7 cellular contexts compared by ENCODE assay signal in genomic region chr9:114372971-114373591, GRCh38. TPM values are rescaled to one million over a fixed set of nuclear protein-coding genes. Genes with fewer than 3 reads are reported as not detected.
DNase-seq lines count a peak whose midpoint lies in the region; ATAC-seq and TF ChIP-seq lines count a peak whose summit lies in the region.

No MANE protein-coding gene starts in this region.

- H3K27ac Mint-ChIP-seq in mesothelial cell of epicardium: no peak overlapping the region

- H3K4me3 Mint-ChIP-seq in mesothelial cell of epicardium: no peak overlapping the region

- no peak overlapping the region for H3K4me3 ChIP-seq in psoas muscle

- intact Hi-C loops in psoas muscle (cut with DNase I): no loop called here

- H3K4me1 ChIP-seq in psoas muscle: no peaks in the 10 kb centered on the region

- H3K27me3 Mint-ChIP-seq in mesothelial cell of epicardium (ENCODE audit: low read depth): no peaks in the 10 kb centered on the region

- no peaks in the 10 kb centered on the region for H3K9me3 ChIP-seq in psoas muscle

- ATAC-seq in GM19372 (IDR thresholded peaks at IDR 0.05; ENCODE audit: low read depth, unreplicated experiment) (peak; percentile 93), HG03439 (IDR thresholded peaks at IDR 0.05; ENCODE audit: unreplicated experiment) (peak; percentile 90), psoas muscle (peak; percentile 35 to 63 (median 44))

- peaks cover 0 to 10% of the 10 kb centered on the region in 2 donors for H3K36me3 ChIP-seq in psoas muscle (ENCODE audit: insufficient read depth in 1 of 2, low read depth in 1 of 2)

- no peaks in the 10 kb centered on the region for H3K4me1 Mint-ChIP-seq in mesothelial cell of epicardium

- H3K27ac ChIP-seq in caudate nucleus (ENCODE audit: low read depth, low read length): peak overlapping the region; percentile 96
- no peak overlapping the region for H3K27ac ChIP-seq in psoas muscle

- TF ChIP-seq CTCF in psoas muscle (IDR thresholded peaks at IDR 0.05) (no peak), mesothelial cell of epicardium (IDR thresholded peaks at IDR 0.05; ENCODE audit: unreplicated experiment) (no peak)

- WGBS in psoas muscle, 3 donors: 50 to 63% (median 58%) methylated on average over 9 of the region's 9 CpGs

- H3K27me3 ChIP-seq in psoas muscle (ENCODE audit: insufficient read depth in 3 of 3, low read length in 2 of 3): no peaks in the 10 kb centered on the region

- DNase-seq in UCSD-AML1 (lab: John Stamatoyannopoulos, UW; ENCODE audit: unreplicated experiment): peak; percentile 93
- peak in 16 of 61 donors; percentile 9 to 45 (median 26) for DNase-seq in caudate nucleus (lab: John Stamatoyannopoulos, UW)
- peak; percentile 54 to 76 for DNase-seq in psoas muscle
- DNase-seq in NCI-H187 treated with DMSO at 0.1 percent for 48 hours (lab: John Stamatoyannopoulos, UW): no peak
- no peak for DNase-seq in mesothelial cell of epicardium (ENCODE audit: low spot score in 2 of 2, unreplicated experiment in 2 of 2)

- H3K9me3 Mint-ChIP-seq in mesothelial cell of epicardium: no peaks in the 10 kb centered on the region

- H3K36me3 Mint-ChIP-seq in mesothelial cell of epicardium: peaks cover 13% of the 10 kb centered on the region

RNA-seq across cellular contexts. Expression of gene AKNA, which starts 14.7 kb away (rescaled TPM):
- total RNA-seq in psoas muscle (1 to 10 TPM; 2.3 to 3.9 (median 2.9) TPM), mesothelial cell of epicardium (19.6 to 24.0 TPM (median 23.1 TPM) in 3 replicates)
- 1 to 10 TPM; 1.5 to 2.1 (median 1.9) TPM for polyA plus RNA-seq in psoas muscle

RNA-seq across cellular contexts. Expression of gene ORM2, which starts 43.4 kb away (rescaled TPM):
- total RNA-seq in psoas muscle: not detected
- under 1 TPM in 1 of 3 donors, not detected in 2; 0.68 TPM for polyA plus RNA-seq in psoas muscle
- not detected in 3 replicates for total RNA-seq in mesothelial cell of epicardium

RNA-seq across cellular contexts. Expression of gene ORM1, which starts 50.2 kb away (rescaled TPM):
- 1 to 10 TPM in 2 of 4 donors, not detected in 2; 1.8 to 2.8 TPM for total RNA-seq in psoas muscle
- under 1 TPM in 2 of 3 donors, not detected in 1; 0.21 to 0.63 TPM for polyA plus RNA-seq in psoas muscle
- not detected in 3 replicates for total RNA-seq in mesothelial cell of epicardium

Comparison
In these comparisons a context has a peak if more than half of its experiments do, and no peak if none do; other contexts are left out.
1. DNase-seq: peak in UCSD-AML1 (single experiment) and psoas muscle (2 of 2); none in NCI-H187 treated with DMSO at 0.1 percent for 48 hours (single experiment) and mesothelial cell of epicardium (0 of 2).
2. Peak in every context shown above with its lines, with median percentiles within 50 percentile points of each other: ATAC-seq.